In genomic region chrX:71992711-71993110, GRCh38 we compare ENCODE assay signal across 12 cellular contexts.
DNase-seq lines count a peak whose midpoint lies in the region; ATAC-seq and TF ChIP-seq lines count a peak whose summit lies in the region.
"Had no signal": no experiment of that assay in that cellular context is flagged by ENCODE, and none has a peak within 500 bp of the region (broad histone marks: within the 10 kb centered on the region; RNA-seq: fewer than 3 reads in every experiment).

No MANE protein-coding gene starts in this region.

- H3K36me3 Mint-ChIP-seq in CD8-positive, alpha-beta T cell = no peaks in the 10 kb centered on the region
- no peaks in the 10 kb centered on the region for H3K36me3 Mint-ChIP-seq in activated B cell treated with CpG ODN at 0.5 μM for 24 hours (ENCODE audit: low read depth)
- H3K36me3 Mint-ChIP-seq in activated naive CD8-positive, alpha-beta T cell treated with anti-CD3 and anti-CD28 coated beads, Interleukin-2, amount 50 U/mL, for 24 hours (ENCODE audit: low read depth) = no peaks in the 10 kb centered on the region

- peak; percentile 96 for ATAC-seq in CD8-positive, alpha-beta T cell
- ATAC-seq in activated B cell treated with CpG ODN at 0.5 μM for 24 hours (ENCODE audit: low read depth) = peak; percentile 37
- peak; percentile 82 for ATAC-seq in activated naive CD8-positive, alpha-beta T cell treated with anti-CD3 and anti-CD28 coated beads, Interleukin-2, amount 50 U/mL, for 24 hours
- ATAC-seq: foreskin keratinocyte had no signal

- CTCF ChIA-PET in CD8-positive, alpha-beta T cell (lab: Charles Lee) = interaction anchor here (0.8 to 1.5 kb wide), 4 partner anchors 25 to 284 kb away, joined by 3 to 4 read pairs (median 4); partner anchors contain the start of gene RPS4X
- CTCF ChIA-PET in activated B cell treated with CpG ODN at 0.5 μM for 24 hours (lab: Charles Lee) = no interaction called here

- peak overlapping the region; percentile 84 for H3K27ac Mint-ChIP-seq in CD8-positive, alpha-beta T cell
- H3K27ac Mint-ChIP-seq in activated B cell treated with CpG ODN at 0.5 μM for 24 hours = no peak overlapping the region
- H3K27ac Mint-ChIP-seq in activated naive CD8-positive, alpha-beta T cell treated with anti-CD3 and anti-CD28 coated beads, Interleukin-2, amount 50 U/mL, for 24 hours = no peak overlapping the region
- H3K27ac Mint-ChIP-seq: stimulated activated naive CD8-positive, alpha-beta T cell treated with anti-CD3 and anti-CD28 coated beads, Interleukin-15, Interleukin-2, amounts not matched to agents 100 ng/mL and 50 ng/mL, for 24 hours had no signal

- no peaks in the 10 kb centered on the region for H3K9me3 Mint-ChIP-seq in CD8-positive, alpha-beta T cell
- H3K9me3 Mint-ChIP-seq in activated B cell treated with CpG ODN at 0.5 μM for 24 hours = no peaks in the 10 kb centered on the region
- no peaks in the 10 kb centered on the region for H3K9me3 Mint-ChIP-seq in activated naive CD8-positive, alpha-beta T cell treated with anti-CD3 and anti-CD28 coated beads, Interleukin-2, amount 50 U/mL, for 24 hours
- H3K9me3 Mint-ChIP-seq: stimulated activated naive CD8-positive, alpha-beta T cell treated with anti-CD3 and anti-CD28 coated beads, Interleukin-15, Interleukin-2, amounts not matched to agents 100 ng/mL and 50 ng/mL, for 24 hours had no signal

- H3K4me1 ChIP-seq in CD8-positive, alpha-beta T cell (ENCODE audit: insufficient read depth, low read length) = peaks cover 16% of the 10 kb centered on the region
- H3K4me1 ChIP-seq: foreskin keratinocyte had no signal

- peak overlapping the region; percentile 36 for H3K27ac ChIP-seq in CD8-positive, alpha-beta T cell (ENCODE audit: low read depth, low read length)
- H3K27ac ChIP-seq: foreskin keratinocyte had no signal

- no peaks in the 10 kb centered on the region for H3K27me3 Mint-ChIP-seq in CD8-positive, alpha-beta T cell (ENCODE audit: low read depth)
- peaks cover 8% of the 10 kb centered on the region for H3K27me3 Mint-ChIP-seq in activated B cell treated with CpG ODN at 0.5 μM for 24 hours
- H3K27me3 Mint-ChIP-seq in activated naive CD8-positive, alpha-beta T cell treated with anti-CD3 and anti-CD28 coated beads, Interleukin-2, amount 50 U/mL, for 24 hours = peaks cover 6% of the 10 kb centered on the region

- H3K9me3 ChIP-seq in CD8-positive, alpha-beta T cell (ENCODE audit: low read length) = no peaks in the 10 kb centered on the region

- DNase-seq in CD8-positive, alpha-beta T cell = peak; percentile 25 to 82 (median 61)
- no peak for DNase-seq in activated B cell treated with CpG ODN at 0.5 μM for 24 hours
- DNase-seq in activated naive CD8-positive, alpha-beta T cell treated with anti-CD3 and anti-CD28 coated beads, Interleukin-2, amount 50 U/mL, for 24 hours = peak; percentile 11
- DNase-seq in stimulated activated CD4-positive, alpha-beta T cell treated with anti-CD3 and anti-CD28 coated beads, Interleukin-1b, Interleukin-23, amount 100 ng/mL, for 48 hours = peak; percentile 3
- no peak for DNase-seq in NCI-H748 (lab: John Stamatoyannopoulos, UW; ENCODE audit: unreplicated experiment)
- no peak for DNase-seq in Ammon's horn (ENCODE audit: low spot score)
- DNase-seq in mesenteric fat pad (ENCODE audit: low spot score) = no peak
- no peak for DNase-seq in posterior vena cava (ENCODE audit: low spot score)
- DNase-seq: foreskin keratinocyte, NCI-H1436, OCI-M1 had no signal

- H3K4me1 Mint-ChIP-seq in CD8-positive, alpha-beta T cell (ENCODE audit: low read depth) = peaks cover 22% of the 10 kb centered on the region
- peaks cover 4% of the 10 kb centered on the region for H3K4me1 Mint-ChIP-seq in activated B cell treated with CpG ODN at 0.5 μM for 24 hours
- H3K4me1 Mint-ChIP-seq in activated naive CD8-positive, alpha-beta T cell treated with anti-CD3 and anti-CD28 coated beads, Interleukin-2, amount 50 U/mL, for 24 hours = peaks cover 16% of the 10 kb centered on the region

- no peak for TF ChIP-seq CTCF in CD8-positive, alpha-beta T cell (IDR thresholded peaks at IDR 0.05)
- no peak for TF ChIP-seq CTCF in activated B cell treated with CpG ODN at 0.5 μM for 24 hours (IDR thresholded peaks at IDR 0.05)

- POLR2A ChIA-PET in CD8-positive, alpha-beta T cell (lab: Charles Lee) = interaction anchor here (0.5 to 1.2 kb wide), 3 partner anchors 9 to 924 kb away, joined by 3 read pairs; partner anchors contain the start of genes PIN4 and SNX12
- POLR2A ChIA-PET in activated B cell treated with CpG ODN at 0.5 μM for 24 hours (lab: Charles Lee) = no interaction called here

- no peaks in the 10 kb centered on the region for H3K27me3 ChIP-seq in CD8-positive, alpha-beta T cell (ENCODE audit: insufficient read depth, low read length)
- H3K27me3 ChIP-seq: foreskin keratinocyte had no signal

- no peak overlapping the region for H3K4me3 ChIP-seq in CD8-positive, alpha-beta T cell (ENCODE audit: low read depth, low read length)

- intact Hi-C loops in CD8-positive, alpha-beta T cell (cut with DNase I, micrococcal nuclease) = no loop called here
- intact Hi-C loops in activated B cell treated with CpG ODN at 0.5 μM for 24 hours (cut with micrococcal nuclease) (no loop called here), posterior vena cava (cut with DNase I) (no loop called here)

- no peaks in the 10 kb centered on the region for H3K36me3 ChIP-seq in CD8-positive, alpha-beta T cell (ENCODE audit: insufficient read depth, low read length)

- peak overlapping the region; percentile 66 for H3K4me3 Mint-ChIP-seq in CD8-positive, alpha-beta T cell
- no peak overlapping the region for H3K4me3 Mint-ChIP-seq in activated B cell treated with CpG ODN at 0.5 μM for 24 hours
- no peak overlapping the region for H3K4me3 Mint-ChIP-seq in activated naive CD8-positive, alpha-beta T cell treated with anti-CD3 and anti-CD28 coated beads, Interleukin-2, amount 50 U/mL, for 24 hours
- H3K4me3 Mint-ChIP-seq: stimulated activated naive CD8-positive, alpha-beta T cell treated with anti-CD3 and anti-CD28 coated beads, Interleukin-15, Interleukin-2, amounts not matched to agents 100 ng/mL and 50 ng/mL, for 24 hours had no signal

Comparison
In these comparisons a context has a peak if more than half of its experiments do, and no peak if none do; other contexts are left out.
1. ATAC-seq: peak in every context shown above with its lines; median percentile 96 in CD8-positive, alpha-beta T cell; 82 in activated naive CD8-positive, alpha-beta T cell treated with anti-CD3 and anti-CD28 coated beads, Interleukin-2, amount 50 U/mL, for 24 hours; 37 in activated B cell treated with CpG ODN at 0.5 μM for 24 hours.
2. DNase-seq: peak in CD8-positive, alpha-beta T cell (7 of 7), activated naive CD8-positive, alpha-beta T cell treated with anti-CD3 and anti-CD28 coated beads, Interleukin-2, amount 50 U/mL, for 24 hours (single experiment) and stimulated activated CD4-positive, alpha-beta T cell treated with anti-CD3 and anti-CD28 coated beads, Interleukin-1b, Interleukin-23, amount 100 ng/mL, for 48 hours (single experiment); none in activated B cell treated with CpG ODN at 0.5 μM for 24 hours (single experiment), NCI-H748 (single experiment), Ammon's horn (single experiment), mesenteric fat pad (single experiment) and posterior vena cava (single experiment).